Comparison of ENCODE assay signal across 8 cellular contexts in genomic region chr12:71840226-71840847, GRCh38. TPM values are rescaled to one million over a fixed set of nuclear protein-coding genes. Genes with fewer than 3 reads are reported as not detected.
DNase-seq lines count a peak whose midpoint lies in the region; ATAC-seq and TF ChIP-seq lines count a peak whose summit lies in the region.

No MANE protein-coding gene starts in this region.

- peaks cover 48% of the 10 kb centered on the region for H3K4me1 ChIP-seq in CD8-positive, alpha-beta memory T cell (ENCODE audit: insufficient read depth, low read length)

- H3K27ac Mint-ChIP-seq in CD8-positive, alpha-beta memory T cell: peak overlapping the region; percentile 92 to 100 (median 98)
- H3K27ac Mint-ChIP-seq in T-helper 17 cell: peak overlapping the region; percentile 99
- peak overlapping the region; percentile 99 for H3K27ac Mint-ChIP-seq in nephron progenitor cell

- peak overlapping the region; percentile 89 to 93 (median 92) for H3K4me3 Mint-ChIP-seq in CD8-positive, alpha-beta memory T cell
- peak overlapping the region; percentile 98 for H3K4me3 Mint-ChIP-seq in T-helper 17 cell
- H3K4me3 Mint-ChIP-seq in nephron progenitor cell: peak overlapping the region; percentile 96

- no peaks in the 10 kb centered on the region for H3K27me3 ChIP-seq in CD8-positive, alpha-beta memory T cell (ENCODE audit: insufficient read depth, low read length, poor library complexity, severe bottlenecking)

- H3K36me3 ChIP-seq in CD8-positive, alpha-beta memory T cell (ENCODE audit: insufficient read depth, low read length): no peaks in the 10 kb centered on the region

- no peak for TF ChIP-seq CTCF in nephron progenitor cell (IDR thresholded peaks at IDR 0.05)

- CTCF ChIA-PET in CD8-positive, alpha-beta memory T cell (lab: Charles Lee): interaction anchor here (1.3 to 2.5 kb wide), 3 partner anchors 44 to 177 kb away, joined by 4 to 8 read pairs (median 7); partner anchors contain the start of genes THAP2 and ZFC3H1

- peaks cover 39 to 48% (median 46%) of the 10 kb centered on the region in 3 donors for H3K4me1 Mint-ChIP-seq in CD8-positive, alpha-beta memory T cell
- H3K4me1 Mint-ChIP-seq in T-helper 17 cell (peaks cover 35% of the 10 kb centered on the region), nephron progenitor cell (peaks cover 25% of the 10 kb centered on the region)

- no peaks in the 10 kb centered on the region for H3K9me3 ChIP-seq in CD8-positive, alpha-beta memory T cell (ENCODE audit: low read length)
- no peaks in the 10 kb centered on the region for H3K9me3 ChIP-seq in T-helper 17 cell (ENCODE audit: control insufficient read depth, low read length, poor library complexity, severe bottlenecking)

- H3K9me3 Mint-ChIP-seq in CD8-positive, alpha-beta memory T cell: no peaks in the 10 kb centered on the region
- peaks cover 3% of the 10 kb centered on the region for H3K9me3 Mint-ChIP-seq in nephron progenitor cell

- H3K36me3 Mint-ChIP-seq in CD8-positive, alpha-beta memory T cell: peaks cover 2 to 18% (median 4%) of the 10 kb centered on the region in 3 donors
- peaks cover 7% of the 10 kb centered on the region for H3K36me3 Mint-ChIP-seq in T-helper 17 cell (ENCODE audit: low read depth)
- H3K36me3 Mint-ChIP-seq in nephron progenitor cell (ENCODE audit: low read depth): no peaks in the 10 kb centered on the region

- H3K27ac ChIP-seq in CD8-positive, alpha-beta memory T cell (ENCODE audit: low read depth, low read length): peak overlapping the region; percentile 97

- peak overlapping the region; percentile 78 for H3K4me3 ChIP-seq in CD8-positive, alpha-beta memory T cell (ENCODE audit: low read length)

- ATAC-seq in GM19372 (IDR thresholded peaks at IDR 0.05; ENCODE audit: low read depth, unreplicated experiment): peak; percentile 17
- ATAC-seq in T-helper 17 cell: peak; percentile 20
- peak; percentile 49 for ATAC-seq in esophagus mucosa
- no peak for ATAC-seq in HG02623 (IDR thresholded peaks at IDR 0.05; ENCODE audit: unreplicated experiment)

- H3K27me3 Mint-ChIP-seq in CD8-positive, alpha-beta memory T cell: peaks cover 2 to 5% of the 10 kb centered on the region in 2 donors
- H3K27me3 Mint-ChIP-seq in T-helper 17 cell (peaks cover 1% of the 10 kb centered on the region), nephron progenitor cell (ENCODE audit: low read depth, poor library complexity) (peaks cover 15% of the 10 kb centered on the region)

- POLR2A ChIA-PET in CD8-positive, alpha-beta memory T cell (lab: Charles Lee): interaction anchor here (1.2 to 3.4 kb wide), 4 partner anchors 84 to 177 kb away, joined by 4 to 20 read pairs (median 12); partner anchors contain the start of genes RAB21, THAP2, TMEM19 and ZFC3H1

- no peak for DNase-seq in CD8-positive, alpha-beta memory T cell
- DNase-seq in HS-27A (ENCODE audit: low read depth) (peak; percentile 43), T-helper 17 cell (no peak), nephron progenitor cell (no peak), cerebellum (ENCODE audit: low spot score) (no peak)

RNA-seq across cellular contexts. Expression of gene TBC1D15, which starts 0.8 kb away (rescaled TPM):
- total RNA-seq in CD8-positive, alpha-beta memory T cell: 10 to 100 TPM; 38.1 to 39.5 TPM
- polyA plus RNA-seq in CD8-positive, alpha-beta memory T cell: 36.6 TPM
- total RNA-seq in T-helper 17 cell (10 to 100 TPM; 77.3 to 97.2 TPM), esophagus mucosa (17.7 TPM), cerebellum (33.7 TPM)
